ENCODE assay signal across 1 cellular context in the genomic region with DNA sequence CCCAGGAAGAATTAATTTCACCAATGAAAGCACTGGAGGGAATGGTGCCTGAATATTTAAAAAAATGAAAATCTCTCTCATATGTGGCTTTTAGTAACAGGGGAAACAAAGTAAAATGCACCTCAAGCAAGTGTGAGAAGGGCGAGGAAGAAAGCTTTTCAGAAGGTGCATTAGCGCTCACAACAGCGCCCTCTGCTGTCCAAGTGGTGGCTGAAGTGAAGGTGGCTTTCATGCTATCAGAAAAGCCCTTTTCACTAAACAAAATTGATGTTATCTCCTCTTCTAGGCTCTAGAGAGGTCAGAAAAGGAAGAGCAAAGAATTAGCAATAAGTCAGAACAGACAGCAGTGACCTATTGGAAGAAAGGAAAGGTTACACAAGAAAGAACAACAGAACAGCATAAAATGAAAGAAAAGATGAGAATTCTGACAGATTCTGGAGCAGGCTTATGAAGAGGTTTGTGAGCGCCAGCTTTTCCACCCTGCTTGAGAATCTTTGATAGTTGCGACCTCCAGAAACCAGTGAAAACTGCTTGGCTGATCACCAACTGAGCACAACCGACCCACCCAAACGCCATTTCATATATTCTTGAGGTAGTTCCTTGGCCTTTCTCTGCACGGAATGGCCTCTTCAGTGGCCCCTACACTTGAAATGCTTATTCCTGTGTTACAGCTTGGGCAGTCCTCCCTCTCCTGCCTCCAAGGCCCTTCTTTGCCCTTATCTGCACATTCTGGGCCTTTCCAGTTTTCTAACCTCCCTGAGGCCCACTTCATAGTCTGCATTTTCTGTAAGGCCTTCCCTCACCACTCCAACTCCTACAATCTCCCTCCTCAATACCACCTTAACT.
TF ChIP-seq lines count a peak whose summit lies in the region.

No MANE protein-coding gene starts in this region.

TF ChIP-seq in IMR-90, 13 proteins besides CTCF, POLR2A, EP300 and RAD21:
- no peak for TF ChIP-seq MXI1 (IDR thresholded peaks at IDR 0.05; ENCODE audit: borderline replicate concordance, low read depth, low read length)
- peak; percentile 76 for TF ChIP-seq SMC3 (IDR thresholded peaks at IDR 0.05; ENCODE audit: low read depth, low read length)
